ENCODE assay signal across 10 cellular contexts in genomic region chr17:75367312-75367711, GRCh38. TPM values are rescaled to one million over a fixed set of nuclear protein-coding genes. Genes with fewer than 3 reads are reported as not detected.
DNase-seq lines count a peak whose midpoint lies in the region; ATAC-seq and TF ChIP-seq lines count a peak whose summit lies in the region.
"Had no signal": no experiment of that assay in that cellular context is flagged by ENCODE, and none has a peak within 500 bp of the region (broad histone marks: within the 10 kb centered on the region; RNA-seq: fewer than 3 reads in every experiment).

No MANE protein-coding gene starts in this region.

- H3K36me3 ChIP-seq in DOHH2 (ENCODE audit: control insufficient read depth, low read length) (peaks cover 26% of the 10 kb centered on the region), prostate gland (no peaks in the 10 kb centered on the region), ascending aorta (no peaks in the 10 kb centered on the region)

- H3K4me2 ChIP-seq in DOHH2 (ENCODE audit: low read length): peak overlapping the region; percentile 79

- no peak overlapping the region for H3K4me3 ChIP-seq in DOHH2 (ENCODE audit: low read length)
- H3K4me3 ChIP-seq in prostate gland: no peak overlapping the region
- H3K4me3 ChIP-seq in ascending aorta: no peak overlapping the region

- TF ChIP-seq POLR2A in prostate gland (IDR thresholded peaks at IDR 0.05): no peak

- TF ChIP-seq CTCF in DOHH2 (IDR thresholded peaks at IDR 0.05; ENCODE audit: low read depth, low read length, poor library complexity, severe bottlenecking): no peak
- TF ChIP-seq CTCF in prostate gland (IDR thresholded peaks at IDR 0.05): no peak
- TF ChIP-seq CTCF in ascending aorta (IDR thresholded peaks at IDR 0.05): no peak

- H3K9me3 ChIP-seq in DOHH2 (ENCODE audit: control insufficient read depth, insufficient read depth, low read length) (no peaks in the 10 kb centered on the region), prostate gland (no peaks in the 10 kb centered on the region), ascending aorta (no peaks in the 10 kb centered on the region)

- H3K79me2 ChIP-seq in DOHH2 (ENCODE audit: control insufficient read depth, low read length): peaks cover 100% of the 10 kb centered on the region

- H3K27ac Mint-ChIP-seq in activated naive CD8-positive, alpha-beta T cell treated with anti-CD3 and anti-CD28 coated beads, Interleukin-2, amount 50 U/mL, for 24 hours: peak overlapping the region; percentile 33

- DNase-seq in M059J (ENCODE audit: low read depth) (peak; percentile 83), left colon (no peak), prostate gland (ENCODE audit: low spot score) (no peak), ascending aorta (ENCODE audit: low spot score in 2 of 2) (no peak), left ventricle myocardium superior (no peak), NCI-H2107 (lab: John Stamatoyannopoulos, UW) (no peak)
- DNase-seq in activated naive CD8-positive, alpha-beta T cell treated with anti-CD3 and anti-CD28 coated beads, Interleukin-2, amount 50 U/mL, for 24 hours: no peak
- DNase-seq: aorta, natural killer cell had no signal

- H3K9me3 Mint-ChIP-seq in activated naive CD8-positive, alpha-beta T cell treated with anti-CD3 and anti-CD28 coated beads, Interleukin-2, amount 50 U/mL, for 24 hours: no peaks in the 10 kb centered on the region
- H3K9me3 Mint-ChIP-seq: natural killer cell had no signal

- H3K9me2 ChIP-seq in DOHH2 (replicated peaks; ENCODE audit: control insufficient read depth, low read length): no peaks in the 10 kb centered on the region

- H3K4me1 ChIP-seq in DOHH2 (ENCODE audit: control insufficient read depth, low read length) (peaks cover 92% of the 10 kb centered on the region), prostate gland (replicated peaks) (peaks cover 10% of the 10 kb centered on the region), ascending aorta (peaks cover 8 to 65% of the 10 kb centered on the region in 2 donors)

- no peak overlapping the region for H3K27ac ChIP-seq in DOHH2 (ENCODE audit: low read depth, low read length)
- H3K27ac ChIP-seq in prostate gland: no peak overlapping the region
- H3K27ac ChIP-seq in ascending aorta: no peak overlapping the region

- 88% methylated on average over 1 of the region's 1 CpG for WGBS in prostate gland

- no peaks in the 10 kb centered on the region for H3K27me3 Mint-ChIP-seq in activated naive CD8-positive, alpha-beta T cell treated with anti-CD3 and anti-CD28 coated beads, Interleukin-2, amount 50 U/mL, for 24 hours

- H3K4me1 Mint-ChIP-seq in activated naive CD8-positive, alpha-beta T cell treated with anti-CD3 and anti-CD28 coated beads, Interleukin-2, amount 50 U/mL, for 24 hours: peaks cover 94% of the 10 kb centered on the region

- no peaks in the 10 kb centered on the region for H3K27me3 ChIP-seq in DOHH2 (ENCODE audit: control insufficient read depth, low read length)
- H3K27me3 ChIP-seq in prostate gland (replicated peaks; ENCODE audit: insufficient read depth): no peaks in the 10 kb centered on the region
- H3K27me3 ChIP-seq in ascending aorta: no peaks in the 10 kb centered on the region

- H3K36me3 Mint-ChIP-seq in activated naive CD8-positive, alpha-beta T cell treated with anti-CD3 and anti-CD28 coated beads, Interleukin-2, amount 50 U/mL, for 24 hours (ENCODE audit: low read depth): peaks cover 9% of the 10 kb centered on the region
- H3K36me3 Mint-ChIP-seq: natural killer cell had no signal

- intact Hi-C loops in left colon (cut with DNase I, micrococcal nuclease): no loop called here
- intact Hi-C loops in prostate gland (cut with DNase I): no loop called here
- intact Hi-C loops in ascending aorta (cut with DNase I): no loop called here
- intact Hi-C loops in left ventricle myocardium superior (cut with micrococcal nuclease): no loop called here

- H3F3A ChIP-seq in DOHH2 (ENCODE audit: control insufficient read depth, insufficient read depth): peaks cover 7% of the 10 kb centered on the region; the same call in 1 of the 2 replicates

- ATAC-seq in activated naive CD8-positive, alpha-beta T cell treated with anti-CD3 and anti-CD28 coated beads, Interleukin-2, amount 50 U/mL, for 24 hours: peak; percentile 78
- ATAC-seq in left colon (peak; percentile 19), left ventricle myocardium superior (no peak)
- ATAC-seq: natural killer cell had no signal

- peaks cover 28% of the 10 kb centered on the region for H4K20me1 ChIP-seq in DOHH2 (ENCODE audit: control insufficient read depth, insufficient read depth, low read depth, low read length)

- H3K4me3 Mint-ChIP-seq in activated naive CD8-positive, alpha-beta T cell treated with anti-CD3 and anti-CD28 coated beads, Interleukin-2, amount 50 U/mL, for 24 hours: no peak overlapping the region
- H3K4me3 Mint-ChIP-seq: natural killer cell had no signal

RNA-seq across cellular contexts. Expression of gene GRB2, which starts 38.2 kb away (rescaled TPM):
- 77.5 and 109 TPM in 2 replicates for total RNA-seq in M059J (2014; rRNA removed; shearing (Covaris generic))
- total RNA-seq in left colon: 100 to 1,000 TPM; 112 to 117 TPM
- 10 to 100 TPM; 88.3 to 95.7 TPM for total RNA-seq in prostate gland
- 65.7 TPM for total RNA-seq in ascending aorta
- total RNA-seq in left ventricle myocardium superior: 84.2 TPM
